In the genomic region with DNA sequence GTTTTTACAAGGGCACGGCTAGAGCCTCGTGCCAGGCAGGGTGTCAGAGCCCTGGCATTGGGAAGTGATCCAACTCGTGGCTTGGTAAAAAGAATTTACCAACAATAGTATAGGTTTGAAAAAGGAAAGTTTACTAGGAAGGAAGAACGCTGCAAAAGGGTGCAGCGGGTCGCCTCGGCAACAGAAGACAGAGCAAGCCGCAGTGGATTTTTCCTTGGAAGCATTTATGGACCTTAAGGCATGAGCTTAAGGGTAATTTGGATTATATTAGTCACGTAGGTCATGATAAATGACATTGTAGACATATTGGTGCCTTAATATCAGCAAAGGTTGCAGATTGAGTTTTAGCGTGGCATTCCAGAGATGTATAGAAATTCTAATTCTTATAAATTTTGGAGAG, we compare ENCODE assay signal across 35 cellular contexts.
"Had no signal": no experiment of that assay in that cellular context is flagged by ENCODE, and none has a peak within 500 bp of the region (broad histone marks: within the 10 kb centered on the region; RNA-seq: fewer than 3 reads in every experiment).

No MANE protein-coding gene starts in this region.

- H3K4me1 Mint-ChIP-seq: activated CD4-positive, alpha-beta memory T cell treated with anti-CD3 and anti-CD28 coated beads, Interleukin-2, amount 10 ng/mL, durations not matched to agents 7 days and 5 days; activated CD4-positive, alpha-beta T cell treated with anti-CD3 and anti-CD28 coated beads for 36 hours; activated CD4-positive, alpha-beta T cell treated with anti-CD3 and anti-CD28 coated beads, Interleukin-2, amount 10 ng/mL, durations not matched to agents 7 days and 5 days; activated CD8-positive, alpha-beta memory T cell treated with anti-CD3 and anti-CD28 coated beads, Interleukin-2, amount 10 ng/mL, durations not matched to agents 7 days and 5 days; activated naive CD4-positive, alpha-beta T cell treated with anti-CD3 and anti-CD28 coated beads, Interleukin-2, amount 10 ng/mL, durations not matched to agents 7 days and 5 days; activated naive CD4-positive, alpha-beta T cell treated with anti-CD3 and anti-CD28 coated beads, Interleukin-2, amount 50 U/mL, for 24 hours; activated naive CD8-positive, alpha-beta T cell treated with anti-CD3 and anti-CD28 coated beads, Interleukin-2, amount 10 ng/mL, durations not matched to agents 7 days and 5 days; activated naive CD8-positive, alpha-beta T cell treated with anti-CD3 and anti-CD28 coated beads, Interleukin-2, amount 50 U/mL, for 24 hours had no signal

- H3K9me3 Mint-ChIP-seq: activated CD4-positive, alpha-beta memory T cell treated with anti-CD3 and anti-CD28 coated beads, Interleukin-2, amount 10 ng/mL, durations not matched to agents 7 days and 5 days; activated CD4-positive, alpha-beta T cell treated with anti-CD3 and anti-CD28 coated beads, Interleukin-2, amount 10 ng/mL, durations not matched to agents 7 days and 5 days; activated naive CD4-positive, alpha-beta T cell treated with anti-CD3 and anti-CD28 coated beads, Interleukin-2, amount 10 ng/mL, durations not matched to agents 7 days and 5 days; activated naive CD4-positive, alpha-beta T cell treated with anti-CD3 and anti-CD28 coated beads, Interleukin-2, amount 50 U/mL, for 24 hours; activated naive CD8-positive, alpha-beta T cell treated with anti-CD3 and anti-CD28 coated beads, Interleukin-2, amount 10 ng/mL, durations not matched to agents 7 days and 5 days; activated naive CD8-positive, alpha-beta T cell treated with anti-CD3 and anti-CD28 coated beads, Interleukin-2, amount 50 U/mL, for 24 hours; activated T-cell treated with anti-CD3 and anti-CD28 coated beads, Interleukin-2, amount 50 U/mL, for 24 hours; activated T-helper 2 cell treated with anti-CD3 and anti-CD28 coated beads, Interferon-gamma antibody, Interleukin-2, Interleukin-4, amounts not matched to agents 10 μg/mL and 5 μg/mL and 100 μg/mL, durations not matched to agents 14 hours and 24 hours and 36 hours; T-helper 1 cell treated with Interleukin-12 subunit alpha and Interleukin-12 subunit beta and Interleukin-4 antibody, amounts not matched to agents 30 μg/mL and 1 μg/mL, for 36 hours; T-helper 2 cell treated with Interferon-gamma antibody and Interleukin-4, amounts not matched to agents 5 μg/mL and 100 μg/mL, for 36 hours had no signal

- H3K27ac ChIP-seq: body of pancreas, brain microvascular endothelial cell, breast epithelium, VCaP had no signal

- ATAC-seq: activated CD4-positive, alpha-beta T cell treated with anti-CD3 and anti-CD28 coated beads for 36 hours; activated CD4-positive, CD25-positive, alpha-beta regulatory T cell treated with anti-CD3 and anti-CD28 coated beads, Interleukin-2, amount 50 U/mL, for 24 hours; activated CD8-positive, alpha-beta memory T cell treated with anti-CD3 and anti-CD28 coated beads, Interleukin-2, amount 10 ng/mL, durations not matched to agents 7 days and 5 days; activated CD8-positive, alpha-beta T cell treated with anti-CD3 and anti-CD28 coated beads, Interleukin-2, amount 10 ng/mL, durations not matched to agents 7 days and 5 days; activated naive CD8-positive, alpha-beta T cell treated with anti-CD3 and anti-CD28 coated beads, Interleukin-2, amount 50 U/mL, for 24 hours; body of pancreas had no signal

- H3K27me3 Mint-ChIP-seq: activated CD4-positive, alpha-beta memory T cell treated with anti-CD3 and anti-CD28 coated beads, Interleukin-2, amount 10 ng/mL, durations not matched to agents 7 days and 5 days; activated CD4-positive, alpha-beta T cell treated with anti-CD3 and anti-CD28 coated beads for 36 hours; activated CD4-positive, alpha-beta T cell treated with anti-CD3 and anti-CD28 coated beads, Interleukin-2, amount 10 ng/mL, durations not matched to agents 7 days and 5 days; activated CD8-positive, alpha-beta memory T cell treated with anti-CD3 and anti-CD28 coated beads, Interleukin-2, amount 10 ng/mL, durations not matched to agents 7 days and 5 days; activated naive CD4-positive, alpha-beta T cell treated with anti-CD3 and anti-CD28 coated beads, Interleukin-2, amount 10 ng/mL, durations not matched to agents 7 days and 5 days; activated naive CD4-positive, alpha-beta T cell treated with anti-CD3 and anti-CD28 coated beads, Interleukin-2, amount 50 U/mL, for 24 hours; activated naive CD8-positive, alpha-beta T cell treated with anti-CD3 and anti-CD28 coated beads, Interleukin-2, amount 10 ng/mL, durations not matched to agents 7 days and 5 days; activated naive CD8-positive, alpha-beta T cell treated with anti-CD3 and anti-CD28 coated beads, Interleukin-2, amount 50 U/mL, for 24 hours; activated T-cell treated with anti-CD3 and anti-CD28 coated beads, Interleukin-2, amount 50 U/mL, for 24 hours had no signal

- H3K4me1 ChIP-seq: body of pancreas, breast epithelium had no signal

- H3K9me3 ChIP-seq: body of pancreas, breast epithelium had no signal

- H3K4me3 Mint-ChIP-seq: activated CD4-positive, alpha-beta memory T cell treated with anti-CD3 and anti-CD28 coated beads, Interleukin-2, amount 10 ng/mL, durations not matched to agents 7 days and 5 days; activated CD4-positive, alpha-beta T cell treated with anti-CD3 and anti-CD28 coated beads for 36 hours; activated CD4-positive, alpha-beta T cell treated with anti-CD3 and anti-CD28 coated beads, Interleukin-2, amount 10 ng/mL, durations not matched to agents 7 days and 5 days; activated CD8-positive, alpha-beta memory T cell treated with anti-CD3 and anti-CD28 coated beads, Interleukin-2, amount 10 ng/mL, durations not matched to agents 7 days and 5 days; activated CD8-positive, alpha-beta T cell treated with anti-CD3 and anti-CD28 coated beads, Interleukin-2, amount 10 ng/mL, durations not matched to agents 7 days and 5 days; activated naive CD4-positive, alpha-beta T cell treated with anti-CD3 and anti-CD28 coated beads, Interleukin-2, amount 10 ng/mL, durations not matched to agents 7 days and 5 days; activated naive CD4-positive, alpha-beta T cell treated with anti-CD3 and anti-CD28 coated beads, Interleukin-2, amount 50 U/mL, for 24 hours; activated naive CD8-positive, alpha-beta T cell; activated naive CD8-positive, alpha-beta T cell treated with anti-CD3 and anti-CD28 coated beads, Interleukin-2, amount 10 ng/mL, durations not matched to agents 7 days and 5 days; activated naive CD8-positive, alpha-beta T cell treated with anti-CD3 and anti-CD28 coated beads, Interleukin-2, amount 50 U/mL, for 24 hours; activated T-cell treated with anti-CD3 and anti-CD28 coated beads, Interleukin-2, amount 50 U/mL, for 24 hours; T-helper 1 cell treated with Interleukin-12 subunit alpha and Interleukin-12 subunit beta and Interleukin-4 antibody, amounts not matched to agents 30 μg/mL and 1 μg/mL, for 36 hours; T-helper 2 cell treated with Interferon-gamma antibody and Interleukin-4, amounts not matched to agents 5 μg/mL and 100 μg/mL, for 36 hours had no signal

- H3K36me3 Mint-ChIP-seq: activated CD8-positive, alpha-beta memory T cell treated with anti-CD3 and anti-CD28 coated beads, Interleukin-2, amount 10 ng/mL, durations not matched to agents 7 days and 5 days; activated naive CD4-positive, alpha-beta T cell treated with anti-CD3 and anti-CD28 coated beads, Interleukin-2, amount 10 ng/mL, durations not matched to agents 7 days and 5 days; activated naive CD4-positive, alpha-beta T cell treated with anti-CD3 and anti-CD28 coated beads, Interleukin-2, amount 50 U/mL, for 24 hours; activated naive CD8-positive, alpha-beta T cell; activated naive CD8-positive, alpha-beta T cell treated with anti-CD3 and anti-CD28 coated beads, Interleukin-2, amount 10 ng/mL, durations not matched to agents 7 days and 5 days had no signal

- H3K36me3 ChIP-seq: brain microvascular endothelial cell, breast epithelium had no signal

- H3K27ac Mint-ChIP-seq: activated CD4-positive, alpha-beta memory T cell treated with anti-CD3 and anti-CD28 coated beads, Interleukin-2, amount 10 ng/mL, durations not matched to agents 7 days and 5 days; activated CD4-positive, alpha-beta T cell treated with anti-CD3 and anti-CD28 coated beads for 36 hours; activated CD4-positive, alpha-beta T cell treated with anti-CD3 and anti-CD28 coated beads, Interleukin-2, amount 10 ng/mL, durations not matched to agents 7 days and 5 days; activated CD8-positive, alpha-beta memory T cell treated with anti-CD3 and anti-CD28 coated beads, Interleukin-2, amount 10 ng/mL, durations not matched to agents 7 days and 5 days; activated CD8-positive, alpha-beta T cell treated with anti-CD3 and anti-CD28 coated beads, Interleukin-2, amount 10 ng/mL, durations not matched to agents 7 days and 5 days; activated naive CD4-positive, alpha-beta T cell treated with anti-CD3 and anti-CD28 coated beads, Interleukin-2, amount 10 ng/mL, durations not matched to agents 7 days and 5 days; activated naive CD4-positive, alpha-beta T cell treated with anti-CD3 and anti-CD28 coated beads, Interleukin-2, amount 50 U/mL, for 24 hours; activated naive CD8-positive, alpha-beta T cell; activated naive CD8-positive, alpha-beta T cell treated with anti-CD3 and anti-CD28 coated beads, Interleukin-2, amount 10 ng/mL, durations not matched to agents 7 days and 5 days; activated naive CD8-positive, alpha-beta T cell treated with anti-CD3 and anti-CD28 coated beads, Interleukin-2, amount 50 U/mL, for 24 hours; activated T-cell treated with anti-CD3 and anti-CD28 coated beads, Interleukin-2, amount 50 U/mL, for 24 hours; activated T-helper 2 cell treated with anti-CD3 and anti-CD28 coated beads, Interferon-gamma antibody, Interleukin-2, Interleukin-4, amounts not matched to agents 10 μg/mL and 5 μg/mL and 100 μg/mL, durations not matched to agents 14 hours and 24 hours and 36 hours; T-helper 1 cell treated with Interleukin-12 subunit alpha and Interleukin-12 subunit beta and Interleukin-4 antibody, amounts not matched to agents 30 μg/mL and 1 μg/mL, for 36 hours; T-helper 2 cell treated with Interferon-gamma antibody and Interleukin-4, amounts not matched to agents 5 μg/mL and 100 μg/mL, for 36 hours had no signal

- H3K27me3 ChIP-seq: body of pancreas, brain microvascular endothelial cell, breast epithelium had no signal

- H3K4me3 ChIP-seq: body of pancreas, breast epithelium had no signal

- DNase-seq: activated CD4-positive, alpha-beta memory T cell treated with anti-CD3 and anti-CD28 coated beads, Interleukin-2, amount 10 ng/mL, durations not matched to agents 7 days and 5 days; activated CD4-positive, alpha-beta T cell treated with anti-CD3 and anti-CD28 coated beads for 1 hour; activated CD4-positive, alpha-beta T cell treated with anti-CD3 and anti-CD28 coated beads for 36 hours; activated CD4-positive, alpha-beta T cell treated with anti-CD3 and anti-CD28 coated beads for 48 hours; activated CD4-positive, alpha-beta T cell treated with anti-CD3 and anti-CD28 coated beads, Interleukin-2, amount 10 ng/mL, durations not matched to agents 7 days and 5 days; activated CD4-positive, alpha-beta T cell treated with anti-CD3 and anti-CD28 coated beads, Interleukin-2, amount 50 U/mL, for 48 hours; activated CD4-positive, CD25-positive, alpha-beta regulatory T cell; activated CD8-positive, alpha-beta memory T cell treated with anti-CD3 and anti-CD28 coated beads for 24 hours; activated CD8-positive, alpha-beta memory T cell treated with anti-CD3 and anti-CD28 coated beads, Interleukin-2, amount 10 ng/mL, durations not matched to agents 7 days and 5 days; activated CD8-positive, alpha-beta memory T cell treated with anti-CD3 and anti-CD28 coated beads, Interleukin-2, amount 50 U/mL, for 48 hours; activated CD8-positive, alpha-beta T cell treated with anti-CD3 and anti-CD28 coated beads, Interleukin-2, amount 10 ng/mL, durations not matched to agents 7 days and 5 days; activated effector memory CD4-positive, alpha-beta T cell treated with Interleukin-2 at 50 U/mL for 16 hours; activated gamma-delta T cell; activated naive CD4-positive, alpha-beta T cell treated with anti-CD3 and anti-CD28 coated beads, Interleukin-2, amount 10 ng/mL, durations not matched to agents 7 days and 5 days; activated naive CD4-positive, alpha-beta T cell treated with Interleukin-2 at 50 U/mL for 16 hours; activated naive CD8-positive, alpha-beta T cell treated with anti-CD3 and anti-CD28 coated beads, Interleukin-2, amount 10 ng/mL, durations not matched to agents 7 days and 5 days; activated naive CD8-positive, alpha-beta T cell treated with anti-CD3 and anti-CD28 coated beads, Interleukin-2, amount 50 U/mL, for 24 hours; activated T-cell treated with anti-CD3 and anti-CD28 coated beads, Interleukin-2, amount 50 U/mL, for 24 hours; activated T-cell treated with anti-CD3 and anti-CD28 coated beads, Interleukin-2, amount 50 U/mL, for 48 hours; amniotic stem cell; aorta; body of pancreas; brain microvascular endothelial cell; central memory CD4-positive, alpha-beta T cell; T-helper 1 cell; T-helper 2 cell; T-helper 9 cell had no signal
